Comparison of ENCODE assay signal across 8 cellular contexts in genomic region chr3:156674911-156675743, GRCh38. TPM values are rescaled to one million over a fixed set of nuclear protein-coding genes. Genes with fewer than 3 reads are reported as not detected.
A peak's percentile ranks its signal among the peaks of the same experiment; 100 is the strongest.
DNase-seq lines count a peak whose midpoint lies in the region; ATAC-seq, FAIRE-seq and TF ChIP-seq lines count a peak whose summit lies in the region.

No MANE protein-coding gene starts in this region.

- TF ChIP-seq EP300 in ovary (IDR thresholded peaks at IDR 0.05) = no peak

- no peaks in the 10 kb centered on the region for H3K27me3 Mint-ChIP-seq in activated naive CD8-positive, alpha-beta T cell treated with anti-CD3 and anti-CD28 coated beads, Interleukin-2, amount 10 ng/mL, durations not matched to agents 7 days and 5 days

- H3K27ac Mint-ChIP-seq in activated naive CD8-positive, alpha-beta T cell treated with anti-CD3 and anti-CD28 coated beads, Interleukin-2, amount 10 ng/mL, durations not matched to agents 7 days and 5 days = peak overlapping the region; percentile 96

- peaks cover 37% of the 10 kb centered on the region for H3K36me3 ChIP-seq in SJSA1
- peaks cover 26% of the 10 kb centered on the region for H3K36me3 ChIP-seq in cardiac muscle cell
- H3K36me3 ChIP-seq in ovary = no peaks in the 10 kb centered on the region

- H3K36me3 Mint-ChIP-seq in activated naive CD8-positive, alpha-beta T cell treated with anti-CD3 and anti-CD28 coated beads, Interleukin-2, amount 10 ng/mL, durations not matched to agents 7 days and 5 days = peaks cover 22% of the 10 kb centered on the region

- H3K4me1 Mint-ChIP-seq in activated naive CD8-positive, alpha-beta T cell treated with anti-CD3 and anti-CD28 coated beads, Interleukin-2, amount 10 ng/mL, durations not matched to agents 7 days and 5 days = peaks cover 48% of the 10 kb centered on the region

- CTCF ChIA-PET in HEK293T (lab: Yijun Ruan, JAX) = interaction anchor here (0.6 to 1.1 kb wide), 8 partner anchors 12 to 1401 kb away, joined by 3 read pairs; partner anchors contain the start of gene SSR3

- ATAC-seq in activated naive CD8-positive, alpha-beta T cell treated with anti-CD3 and anti-CD28 coated beads, Interleukin-2, amount 10 ng/mL, durations not matched to agents 7 days and 5 days (ENCODE audit: low read depth) = peak; percentile 7

- H3K9me3 ChIP-seq in SJSA1 (replicated peaks) (no peaks in the 10 kb centered on the region), cardiac muscle cell (ENCODE audit: low read depth) (no peaks in the 10 kb centered on the region), ovary (no peaks in the 10 kb centered on the region)

- no peaks in the 10 kb centered on the region for H3K27me3 ChIP-seq in SJSA1 (replicated peaks)
- H3K27me3 ChIP-seq in cardiac muscle cell = no peaks in the 10 kb centered on the region
- no peaks in the 10 kb centered on the region for H3K27me3 ChIP-seq in ovary

- TF ChIP-seq CTCF in cardiac muscle cell (IDR thresholded peaks at IDR 0.05; ENCODE audit: low read depth, low read length) (peak; percentile 46), ovary (IDR thresholded peaks at IDR 0.05) (peak in 2 of 3 donors; percentile 25 to 36)

- no peak for TF ChIP-seq POLR2A in ovary (IDR thresholded peaks at IDR 0.05)

- intact Hi-C loops in ovary (cut with DNase I) = loop anchor here (2.0 to 10.0 kb wide), 11 partner anchors 66 to 470 kb away; partner anchors contain the start of gene LEKR1 (in 1 of the 4)

- H3K4me3 Mint-ChIP-seq in activated naive CD8-positive, alpha-beta T cell treated with anti-CD3 and anti-CD28 coated beads, Interleukin-2, amount 10 ng/mL, durations not matched to agents 7 days and 5 days = peak overlapping the region; percentile 92

- peak overlapping the region; percentile 76 for H3K4me3 ChIP-seq in SJSA1
- peak overlapping the region; percentile 99 for H3K4me3 ChIP-seq in cardiac muscle cell
- peak overlapping the region; percentile 77 for H3K4me3 ChIP-seq in ovary

- H3K27ac ChIP-seq in SJSA1 (peak overlapping the region; percentile 46), cardiac muscle cell (peak overlapping the region; percentile 88), ovary (peak overlapping the region; percentile 88 to 90)

- WGBS in ovary, 3 donors = 0 to 1% (median 0%) methylated on average over 68 to 84 of the region's 84 CpGs

- POLR2A ChIA-PET in HEK293T (lab: Yijun Ruan, JAX) = interaction anchor here (1.0 to 2.6 kb wide), 3 partner anchors 120 to 413 kb away, joined by 5 to 19 read pairs (median 11); partner anchors contain the start of gene SSR3
- POLR2A ChIA-PET in activated naive CD8-positive, alpha-beta T cell treated with anti-CD3 and anti-CD28 coated beads, Interleukin-2, amount 10 ng/mL, durations not matched to agents 7 days and 5 days (lab: Charles Lee) = interaction anchor here (0.6 to 4.6 kb wide), 22 partner anchors 10 to 500 kb away, joined by 3 to 37 read pairs (median 6); partner anchors contain the start of genes CCNL1, LEKR1 and SSR3

- peak in 11 of 14 donors; percentile 41 to 75 (median 57) for DNase-seq in C1 segment of cervical spinal cord (lab: John Stamatoyannopoulos, UW)
- peak; percentile 55 for DNase-seq in HEK293T (ENCODE audit: extremely low spot score)
- DNase-seq in SJSA1 (ENCODE audit: low read depth in 1 of 2, low spot score in 2 of 2) = peak; percentile 59 to 61
- peak; percentile 73 for DNase-seq in activated naive CD8-positive, alpha-beta T cell treated with anti-CD3 and anti-CD28 coated beads, Interleukin-2, amount 10 ng/mL, durations not matched to agents 7 days and 5 days
- peak; percentile 56 to 70 for DNase-seq in cardiac muscle cell (ENCODE audit: low read depth in 1 of 2, low spot score in 1 of 2)
- peak; percentile 64 to 84 (median 71) for DNase-seq in ovary
- DNase-seq in urothelium cell line (ENCODE audit: low spot score) = peak; percentile 36
- no peak for DNase-seq in COLO829 (ENCODE audit: low spot score)

- H3K4me1 ChIP-seq in SJSA1 (replicated peaks) (peaks cover 19% of the 10 kb centered on the region), cardiac muscle cell (ENCODE audit: low read depth) (peaks cover 31% of the 10 kb centered on the region), ovary (ENCODE audit: insufficient read depth) (peaks cover 5% of the 10 kb centered on the region)

- no peaks in the 10 kb centered on the region for H3K9me3 Mint-ChIP-seq in activated naive CD8-positive, alpha-beta T cell treated with anti-CD3 and anti-CD28 coated beads, Interleukin-2, amount 10 ng/mL, durations not matched to agents 7 days and 5 days

- FAIRE-seq in urothelium cell line (lab: Jason Lieb, UNC) = no peak

TF ChIP-seq in HEK293T, 16 proteins besides CTCF, POLR2A, EP300 and RAD21:
- no peak for TF ChIP-seq FOXA1 (IDR thresholded peaks at IDR 0.05)
- no peak for TF ChIP-seq CTBP1 (IDR thresholded peaks at IDR 0.05; ENCODE audit: borderline replicate concordance)
- TF ChIP-seq SP1 (IDR thresholded peaks at IDR 0.05) = no peak
- TF ChIP-seq FOXK2 (IDR thresholded peaks at IDR 0.05) = no peak
- no peak for TF ChIP-seq ELF4 (IDR thresholded peaks at IDR 0.05)
- TF ChIP-seq ZNF384 (IDR thresholded peaks at IDR 0.05) = no peak
- no peak for TF ChIP-seq HDGF (IDR thresholded peaks at IDR 0.05; ENCODE audit: borderline replicate concordance)
- no peak for TF ChIP-seq BHLHE40 (IDR thresholded peaks at IDR 0.05; ENCODE audit: borderline replicate concordance)
- TF ChIP-seq PKNOX1 (IDR thresholded peaks at IDR 0.05) = no peak
- no peak for TF ChIP-seq NFRKB (IDR thresholded peaks at IDR 0.05)
- no peak for TF ChIP-seq L3MBTL2 (conservative IDR thresholded peaks at IDR 0.05)
- TF ChIP-seq TARDBP (IDR thresholded peaks at IDR 0.05) = no peak
- TF ChIP-seq ARNT (IDR thresholded peaks at IDR 0.05) = no peak
- TF ChIP-seq LEF1 (IDR thresholded peaks at IDR 0.05; ENCODE audit: borderline replicate concordance) = no peak
- no peak for TF ChIP-seq FOXM1 (IDR thresholded peaks at IDR 0.05; ENCODE audit: borderline replicate concordance)
- no peak for TF ChIP-seq SUZ12 (IDR thresholded peaks at IDR 0.05)
TF ChIP-seq in HEK293T: peak in this region for 0.

RNA-seq across cellular contexts. Expression of gene TIPARP, which starts 0.7 kb away (rescaled TPM):
- total RNA-seq in SJSA1 (2014; rRNA removed; shearing (Covaris generic)) = 42.4 and 50.5 TPM in 2 replicates
- total RNA-seq in activated naive CD8-positive, alpha-beta T cell treated with anti-CD3 and anti-CD28 coated beads, Interleukin-2, amount 10 ng/mL, durations not matched to agents 7 days and 5 days = 10 to 100 TPM; 50.9 to 59.9 TPM
- 71.4 and 115 TPM in 2 replicates for total RNA-seq in cardiac muscle cell
- 22.2 and 37.1 TPM in 2 replicates for polyA plus RNA-seq in cardiac muscle cell
- 100 to 1,000 TPM in 2 of 7 donors, 10 to 100 TPM in 5; 26.3 to 109 (median 48.7) TPM for total RNA-seq in ovary
- 10 to 100 TPM; 11.3 to 21.4 TPM for polyA plus RNA-seq in ovary
